26 cellular contexts compared by ENCODE assay signal in the genomic region with DNA sequence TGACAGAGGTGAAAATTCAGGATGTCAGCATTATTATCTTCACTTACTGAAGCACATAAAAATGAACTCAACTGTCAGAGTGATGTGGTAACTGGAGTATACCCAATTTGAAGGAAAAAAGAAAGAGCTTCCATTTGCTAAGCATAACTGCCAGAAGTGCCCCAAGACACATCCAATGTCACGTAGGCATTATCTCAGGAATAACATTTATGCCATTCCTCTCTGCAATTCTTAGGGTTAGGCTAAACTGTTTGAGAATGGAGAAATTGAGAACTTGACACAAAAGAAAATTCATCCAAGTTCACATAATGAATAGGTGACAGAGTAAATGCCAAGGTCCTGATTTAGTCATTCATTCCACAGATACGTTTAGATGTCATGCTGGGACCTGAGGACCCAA.
"Had no signal": no experiment of that assay in that cellular context is flagged by ENCODE, and none has a peak within 500 bp of the region (broad histone marks: within the 10 kb centered on the region; RNA-seq: fewer than 3 reads in every experiment).

No MANE protein-coding gene starts in this region.

- DNase-seq: dermis blood vessel endothelial cell; effector CD8-positive, alpha-beta T cell; effector memory CD8-positive, alpha-beta T cell; endodermal cell; erythroblast; esophagus squamous epithelium; foreskin fibroblast; foreskin melanocyte; gastrocnemius medialis; glutamatergic neuron; head of caudate nucleus; heart right ventricle; hippocampal formation; left cardiac atrium; left lung; left ventricle myocardium superior; lower lobe of right lung; mesenchymal stem cell; mucosa of descending colon had no signal

- FAIRE-seq: colon, endometrium, islet of Langerhans, keratinocyte had no signal

- H3K27ac ChIP-seq: coronary artery, epithelial cell of prostate, esophagus squamous epithelium, gastrocnemius medialis, heart right ventricle, left lung, lower lobe of right lung had no signal

- H3K9me3 ChIP-seq: esophagus squamous epithelium, gastrocnemius medialis, left lung, lower lobe of right lung, mucosa of descending colon had no signal

- H3K4me1 ChIP-seq: esophagus squamous epithelium, gastrocnemius medialis, heart right ventricle, left lung, lower lobe of right lung had no signal

- ATAC-seq: effector memory CD8-positive, alpha-beta T cell; esophagus mucosa; gastrocnemius medialis; heart right ventricle; left cardiac atrium; left lung; left ventricle myocardium superior; lower lobe of right lung; mucosa of descending colon had no signal

- H3K36me3 ChIP-seq: esophagus squamous epithelium, gastrocnemius medialis, heart right ventricle, left lung, lower lobe of right lung had no signal

- H3K27me3 ChIP-seq: esophagus squamous epithelium, gastrocnemius medialis, heart right ventricle, left lung had no signal

- H3K4me3 ChIP-seq: coronary artery, esophagus squamous epithelium, gastrocnemius medialis, heart right ventricle, left lung, lower lobe of right lung, mucosa of descending colon had no signal
